In the genomic region with DNA sequence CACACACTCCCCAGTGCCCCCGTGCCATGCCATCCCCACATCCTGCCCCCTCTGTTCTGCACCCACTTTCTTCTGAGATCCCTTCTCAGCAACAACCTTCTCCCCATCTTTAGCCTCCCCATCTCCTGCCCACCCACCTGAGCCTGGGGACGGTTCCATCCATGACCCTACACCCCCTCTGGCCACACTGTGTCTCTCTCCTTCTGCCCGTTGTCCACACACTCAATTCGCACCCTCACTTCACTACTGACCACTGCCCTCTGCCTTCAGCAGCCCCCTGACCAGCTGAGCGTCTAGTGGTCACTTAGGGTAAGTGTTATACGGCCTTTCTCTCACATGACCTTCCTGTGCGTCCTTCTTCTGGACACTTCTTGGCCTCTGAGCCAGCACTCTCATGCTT, we compare ENCODE assay signal across 1 cellular context.
TF ChIP-seq lines count a peak whose summit lies in the region.

No MANE protein-coding gene starts in this region.

TF ChIP-seq in HepG2, 621 proteins besides CTCF, POLR2A, EP300 and RAD21:
- TF ChIP-seq ZNF33B (CRISPR knock-in tag; IDR thresholded peaks at IDR 0.05), result no peak
- no peak for TF ChIP-seq ZNF501 (CRISPR knock-in tag; IDR thresholded peaks at IDR 0.05)
- TF ChIP-seq, protein P1, sequence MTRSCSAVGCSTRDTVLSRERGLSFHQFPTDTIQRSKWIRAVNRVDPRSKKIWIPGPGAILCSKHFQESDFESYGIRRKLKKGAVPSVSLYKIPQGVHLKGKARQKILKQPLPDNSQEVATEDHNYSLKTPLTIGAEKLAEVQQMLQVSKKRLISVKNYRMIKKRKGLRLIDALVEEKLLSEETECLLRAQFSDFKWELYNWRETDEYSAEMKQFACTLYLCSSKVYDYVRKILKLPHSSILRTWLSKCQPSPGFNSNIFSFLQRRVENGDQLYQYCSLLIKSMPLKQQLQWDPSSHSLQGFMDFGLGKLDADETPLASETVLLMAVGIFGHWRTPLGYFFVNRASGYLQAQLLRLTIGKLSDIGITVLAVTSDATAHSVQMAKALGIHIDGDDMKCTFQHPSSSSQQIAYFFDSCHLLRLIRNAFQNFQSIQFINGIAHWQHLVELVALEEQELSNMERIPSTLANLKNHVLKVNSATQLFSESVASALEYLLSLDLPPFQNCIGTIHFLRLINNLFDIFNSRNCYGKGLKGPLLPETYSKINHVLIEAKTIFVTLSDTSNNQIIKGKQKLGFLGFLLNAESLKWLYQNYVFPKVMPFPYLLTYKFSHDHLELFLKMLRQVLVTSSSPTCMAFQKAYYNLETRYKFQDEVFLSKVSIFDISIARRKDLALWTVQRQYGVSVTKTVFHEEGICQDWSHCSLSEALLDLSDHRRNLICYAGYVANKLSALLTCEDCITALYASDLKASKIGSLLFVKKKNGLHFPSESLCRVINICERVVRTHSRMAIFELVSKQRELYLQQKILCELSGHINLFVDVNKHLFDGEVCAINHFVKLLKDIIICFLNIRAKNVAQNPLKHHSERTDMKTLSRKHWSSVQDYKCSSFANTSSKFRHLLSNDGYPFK (CRISPR knock-in tag; IDR thresholded peaks at IDR 0.05; ENCODE audit: borderline replicate concordance), result no peak
- TF ChIP-seq SRSF1 (optimal IDR thresholded peaks at IDR 0.05; ENCODE audit: low read depth, low read length), result no peak
- TF ChIP-seq, protein P2, sequence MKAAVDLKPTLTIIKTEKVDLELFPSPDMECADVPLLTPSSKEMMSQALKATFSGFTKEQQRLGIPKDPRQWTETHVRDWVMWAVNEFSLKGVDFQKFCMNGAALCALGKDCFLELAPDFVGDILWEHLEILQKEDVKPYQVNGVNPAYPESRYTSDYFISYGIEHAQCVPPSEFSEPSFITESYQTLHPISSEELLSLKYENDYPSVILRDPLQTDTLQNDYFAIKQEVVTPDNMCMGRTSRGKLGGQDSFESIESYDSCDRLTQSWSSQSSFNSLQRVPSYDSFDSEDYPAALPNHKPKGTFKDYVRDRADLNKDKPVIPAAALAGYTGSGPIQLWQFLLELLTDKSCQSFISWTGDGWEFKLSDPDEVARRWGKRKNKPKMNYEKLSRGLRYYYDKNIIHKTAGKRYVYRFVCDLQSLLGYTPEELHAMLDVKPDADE (CRISPR knock-in tag; IDR thresholded peaks at IDR 0.05), result no peak
- no peak for TF ChIP-seq TCF12 (IDR thresholded peaks at IDR 0.05)
- no peak for TF ChIP-seq TCF12 (CRISPR knock-in tag; IDR thresholded peaks at IDR 0.05)
- no peak for TF ChIP-seq ZNF549 (CRISPR knock-in tag; IDR thresholded peaks at IDR 0.05)
- TF ChIP-seq HMG20A (CRISPR knock-in tag; IDR thresholded peaks at IDR 0.05; ENCODE audit: borderline replicate concordance), result no peak
- TF ChIP-seq, protein P3, sequence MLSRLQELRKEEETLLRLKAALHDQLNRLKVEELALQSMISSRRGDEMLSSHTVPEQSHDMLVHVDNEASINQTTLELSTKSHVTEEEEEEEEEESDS (CRISPR knock-in tag; IDR thresholded peaks at IDR 0.05; ENCODE audit: borderline replicate concordance), result no peak
- TF ChIP-seq SIX1 (CRISPR knock-in tag; IDR thresholded peaks at IDR 0.05; ENCODE audit: borderline replicate concordance), result no peak
- TF ChIP-seq SPEN (CRISPR knock-in tag; IDR thresholded peaks at IDR 0.05; ENCODE audit: low read depth), result no peak
- no peak for TF ChIP-seq SETDB1 (CRISPR knock-in tag; IDR thresholded peaks at IDR 0.05; ENCODE audit: borderline replicate concordance)
- TF ChIP-seq MZF1 (CRISPR knock-in tag; IDR thresholded peaks at IDR 0.05; ENCODE audit: borderline replicate concordance), result no peak
- TF ChIP-seq MAFF (IDR thresholded peaks at IDR 0.05; ENCODE audit: low read depth, low read length), result no peak
